In genomic region chr14:60734465-60735242, GRCh38 we compare ENCODE assay signal across 1 cellular context.
TF ChIP-seq lines count a peak whose summit lies in the region.

Gene MNAT1 (plus strand): TSS chr14:60734761. CDS start chr14:60734863, 102 bp downstream.

TF ChIP-seq in K562, 482 proteins besides CTCF, POLR2A, EP300 and RAD21 (continued from another document and continues in another):
- TF ChIP-seq ZBTB9 (CRISPR knock-in tag; IDR thresholded peaks at IDR 0.05) (0 out of 2 replicates have a peak, but pooled peaks have one; percentile 29), HNRNPK (IDR thresholded peaks at IDR 0.05; ENCODE audit: low read depth, low read length, poor library complexity, severe bottlenecking) (no peak), NCOA1 (IDR thresholded peaks at IDR 0.05; ENCODE audit: low read depth) (peak; percentile 94), MGA (IDR thresholded peaks at IDR 0.05) (no peak), BCOR (IDR thresholded peaks at IDR 0.05) (0 out of 2 replicates have a peak, but pooled peaks have one; percentile 45), POLR3G (IDR thresholded peaks at IDR 0.05; ENCODE audit: extremely low read depth, insufficient read length, insufficient replicate concordance) (no peak), ZNF511 (CRISPR knock-in tag; IDR thresholded peaks at IDR 0.05) (0 out of 2 replicates have a peak, but pooled peaks have one; percentile 32), PYGO2 (tag; IDR thresholded peaks at IDR 0.05) (no peak), MYNN (IDR thresholded peaks at IDR 0.05) (0 out of 2 replicates have a peak, but pooled peaks have one; percentile 44), MYNN (CRISPR knock-in tag; IDR thresholded peaks at IDR 0.05) (no peak), ZNF253 (CRISPR knock-in tag; conservative IDR thresholded peaks at IDR 0.05) (no peak), GTF2B (IDR thresholded peaks at IDR 0.05; ENCODE audit: extremely low read depth, insufficient read length) (no peak), ZBTB34 (CRISPR knock-in tag; IDR thresholded peaks at IDR 0.05) (no peak), HES1 (IDR thresholded peaks at IDR 0.05; ENCODE audit: low read depth) (no peak), MYC (IDR thresholded peaks at IDR 0.05; ENCODE audit: low read depth, low read length) (peak; percentile 27; the same call in 1 of the 2 replicates), MYC (CRISPR knock-in tag; IDR thresholded peaks at IDR 0.05; ENCODE audit: borderline replicate concordance, low read depth) (no peak), BCLAF1 (IDR thresholded peaks at IDR 0.05; ENCODE audit: borderline replicate concordance in 1 of 2, control insufficient read depth in 1 of 2, low read depth in 2 of 2, low read length in 1 of 2) (peak in 1 of 2 experiments; percentile 83; a peak in 2 of 4 replicates), CBX3 (IDR thresholded peaks at IDR 0.05; ENCODE audit: borderline replicate concordance in 1 of 2, low read length in 2 of 2) (peak in 1 of 2 experiments; percentile 44; a peak in 1 of 3 replicates), ZNF780A (CRISPR knock-in tag; IDR thresholded peaks at IDR 0.05) (no peak), IRF2 (CRISPR knock-in tag; IDR thresholded peaks at IDR 0.05) (no peak), ZNF311 (CRISPR knock-in tag; IDR thresholded peaks at IDR 0.05) (no peak), TCF3 (CRISPR knock-in tag; IDR thresholded peaks at IDR 0.05) (no peak), PPARD (CRISPR knock-in tag; IDR thresholded peaks at IDR 0.05) (no peak), E2F6 (IDR thresholded peaks at IDR 0.05; ENCODE audit: borderline replicate concordance in 1 of 2, extremely low read depth in 1 of 2, insufficient read depth in 1 of 2, insufficient read length in 1 of 2, low read depth in 1 of 2, low read length in 1 of 2, poor library complexity in 1 of 2, severe bottlenecking in 1 of 2) (peak; percentile 7 to 58), COPS2 (conservative IDR thresholded peaks at IDR 0.05) (no peak), HEY1 (CRISPR knock-in tag; IDR thresholded peaks at IDR 0.05; ENCODE audit: borderline replicate concordance) (no peak), TRIM28 (IDR thresholded peaks at IDR 0.05) (no peak), MEF2A (IDR thresholded peaks at IDR 0.05; ENCODE audit: control insufficient read depth, low read depth, low read length) (no peak), CBX2 (IDR thresholded peaks at IDR 0.05; ENCODE audit: insufficient read depth, low read length, poor library complexity, severe bottlenecking) (no peak), MAX (CRISPR knock-in tag; IDR thresholded peaks at IDR 0.05) (0 out of 2 replicates have a peak, but pooled peaks have one; percentile 32), MEIS2 (IDR thresholded peaks at IDR 0.05; ENCODE audit: partially characterized antibody) (peak; percentile 21), ZNF589 (CRISPR knock-in tag; IDR thresholded peaks at IDR 0.05; ENCODE audit: low read depth) (no peak), ZNF766 (CRISPR knock-in tag; conservative IDR thresholded peaks at IDR 0.05) (no peak), E2F8 (IDR thresholded peaks at IDR 0.05; ENCODE audit: low read depth, partially characterized antibody) (peak; percentile 20)
